In the genomic region with DNA sequence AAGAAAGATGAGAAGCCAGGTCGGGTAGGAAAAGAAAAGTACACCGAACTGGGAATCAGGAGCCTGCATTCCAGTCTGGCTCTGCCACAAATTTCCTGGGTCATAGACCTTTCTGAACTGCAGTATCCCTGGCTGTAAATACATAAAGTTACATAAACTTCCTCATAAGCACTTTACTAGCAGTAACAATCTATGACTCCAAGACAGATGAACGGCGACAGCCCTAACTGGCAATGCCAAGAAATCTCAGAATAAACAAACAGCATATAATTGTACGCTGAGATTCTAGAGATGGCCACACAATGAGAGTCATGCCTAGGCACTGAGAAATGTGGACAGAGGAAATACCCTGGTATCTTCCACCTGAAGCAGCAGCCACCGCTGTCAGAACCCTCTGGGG, we compare ENCODE assay signal across 18 cellular contexts.
"Had no signal": no experiment of that assay in that cellular context is flagged by ENCODE, and none has a peak within 500 bp of the region (broad histone marks: within the 10 kb centered on the region; RNA-seq: fewer than 3 reads in every experiment).

No MANE protein-coding gene starts in this region.

- H3K4me3 ChIP-seq: coronary artery, dorsolateral prefrontal cortex, gastrocnemius medialis, heart right ventricle, lung, ovary, upper lobe of left lung, vagina had no signal

- ATAC-seq: gastrocnemius medialis; heart right ventricle; left ventricle myocardium superior; naive thymus-derived CD8-positive, alpha-beta T cell; right cardiac atrium had no signal

- DNase-seq: cerebellar nuclear complex; dorsolateral prefrontal cortex; effector CD8-positive, alpha-beta T cell; gastrocnemius medialis; heart right ventricle; hypothalamus; left ventricle myocardium superior; mesendoderm; naive thymus-derived CD8-positive, alpha-beta T cell; ovary; right cardiac atrium; small intestine; stimulated activated CD4-positive, alpha-beta T cell treated with anti-CD3 and anti-CD28 coated beads, Interleukin-12 subunit alpha, Interleukin-12 subunit beta, amount 100 ng/mL, for 4 hours; stimulated activated naive CD4-positive, alpha-beta T cell treated with Interleukin-2 at 50 U/mL for 16 hours; upper lobe of left lung had no signal

- H3K27me3 ChIP-seq: ovary, upper lobe of left lung, vagina had no signal

- H3K36me3 ChIP-seq: gastrocnemius medialis, heart right ventricle, ovary, upper lobe of left lung, vagina had no signal

- H3K27ac ChIP-seq: coronary artery, dorsolateral prefrontal cortex, gastrocnemius medialis, heart right ventricle, ovary, upper lobe of left lung, vagina had no signal

- H3K4me1 ChIP-seq: gastrocnemius medialis, heart right ventricle, upper lobe of left lung, vagina had no signal

- H3K9me3 ChIP-seq: gastrocnemius medialis, ovary had no signal
